In the genomic region with DNA sequence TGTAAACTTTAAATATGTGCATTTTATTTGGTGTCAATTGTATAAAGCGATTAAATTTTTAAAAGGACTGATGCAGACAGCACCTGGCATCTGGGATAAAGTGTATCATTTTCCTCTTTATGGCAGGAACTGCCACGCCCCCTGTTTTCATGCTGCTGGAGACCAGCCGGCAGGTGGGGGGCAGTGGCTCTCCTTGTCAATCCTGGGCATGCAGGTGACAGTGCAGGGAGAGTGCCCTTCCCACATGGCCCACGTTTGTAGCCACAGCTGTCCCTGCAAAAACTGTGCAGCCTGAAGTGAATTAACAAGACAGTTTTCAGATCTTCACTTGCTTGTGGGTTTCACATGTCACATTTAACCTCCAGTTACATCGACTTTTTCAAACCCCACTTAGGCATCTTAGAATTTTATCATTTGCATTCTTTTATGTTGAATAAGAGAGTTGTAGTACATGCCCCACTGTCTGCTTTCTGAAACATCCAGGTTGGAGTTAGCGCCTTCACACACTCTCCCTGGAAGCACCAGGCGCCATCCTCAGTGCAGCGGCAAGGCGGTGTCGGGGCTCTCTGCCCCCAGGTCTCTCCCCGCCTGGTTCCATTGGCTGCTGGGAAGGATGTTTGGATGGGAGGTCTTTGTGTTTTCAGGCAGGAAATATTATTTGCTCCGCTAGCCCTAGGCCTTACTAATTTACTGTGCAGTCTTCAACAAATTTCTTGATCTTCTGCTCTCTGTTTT, we compare ENCODE assay signal across 8 cellular contexts.
DNase-seq lines count a peak whose midpoint lies in the region; TF ChIP-seq lines count a peak whose summit lies in the region.
"Not testable (repeated sequence)": the region's sequence is repeated elsewhere in the genome, so short reads cannot be mapped to it uniquely, and the experiment has no call there.

No MANE protein-coding gene starts in this region.

- H2AK5ac ChIP-seq in trophoblast cell (ENCODE audit: low read length), result not testable (repeated sequence)

- H4K12ac ChIP-seq in trophoblast cell (ENCODE audit: low read depth, low read length), result not testable (repeated sequence)

- DNase-seq in DMS 273 (lab: John Stamatoyannopoulos, UW; ENCODE audit: unreplicated experiment), result peak; percentile 9
- DNase-seq in NCI-H1105 (lab: John Stamatoyannopoulos, UW), result peak; percentile 28
- peak; percentile 59 to 86 for DNase-seq in NCI-H2081 (lab: John Stamatoyannopoulos, UW)
- DNase-seq in NCI-H2171 treated with DMSO at 0.1 percent for 48 hours (lab: John Stamatoyannopoulos, UW), result peak; percentile 10
- peak; percentile 75 for DNase-seq in NCI-H69 (lab: John Stamatoyannopoulos, UW)
- peak; percentile 17 to 57 for DNase-seq in SHP77 (lab: John Stamatoyannopoulos, UW)
- peak; percentile 44 for DNase-seq in choroid plexus epithelial cell (ENCODE audit: low read depth)
- DNase-seq in trophoblast cell, result peak; percentile 3 to 44

- H4K8ac ChIP-seq in trophoblast cell (ENCODE audit: low read depth, low read length), result not testable (repeated sequence)

- H3K18ac ChIP-seq in trophoblast cell (ENCODE audit: low read length), result not testable (repeated sequence)

- not testable (repeated sequence) for H3K27ac ChIP-seq in trophoblast cell (ENCODE audit: low read depth, low read length)

- H3K79me1 ChIP-seq in trophoblast cell (ENCODE audit: low read length), result not testable (repeated sequence)

- H2BK12ac ChIP-seq in trophoblast cell (ENCODE audit: low read length), result not testable (repeated sequence)

- not testable (repeated sequence) for H4K91ac ChIP-seq in trophoblast cell (ENCODE audit: low read depth, low read length)

- H3K36me3 ChIP-seq in trophoblast cell (ENCODE audit: control insufficient read depth in 1 of 2, insufficient read depth in 2 of 2, low read length in 2 of 2), result peaks cover 8 to 16% of the 10 kb centered on the region in 2 experiments

- not testable (repeated sequence) for H2BK120ac ChIP-seq in trophoblast cell (ENCODE audit: insufficient read depth, low read length, poor library complexity)

- not testable (repeated sequence) for H3K4ac ChIP-seq in trophoblast cell (ENCODE audit: low read depth, low read length)

- H3K79me2 ChIP-seq in trophoblast cell (ENCODE audit: control insufficient read depth, insufficient read depth, low read length, poor library complexity), result not testable (repeated sequence)

- not testable (repeated sequence) for H3K23ac ChIP-seq in trophoblast cell (ENCODE audit: low read length)

- not testable (repeated sequence) for H3K4me2 ChIP-seq in trophoblast cell (ENCODE audit: low read length)

- TF ChIP-seq CTCF in choroid plexus epithelial cell (conservative IDR thresholded peaks at IDR 0.05; ENCODE audit: low read depth, low read length), result not testable (repeated sequence)

- not testable (repeated sequence) for H3K4me1 ChIP-seq in trophoblast cell (ENCODE audit: control insufficient read depth in 1 of 2, insufficient read depth in 2 of 2, low read length in 2 of 2)

- H3K9ac ChIP-seq in trophoblast cell (ENCODE audit: low read length), result not testable (repeated sequence)

- not testable (repeated sequence) for H2AFZ ChIP-seq in trophoblast cell (ENCODE audit: insufficient read depth, low read length, poor library complexity)

- not testable (repeated sequence) for H3K4me3 ChIP-seq in choroid plexus epithelial cell (ENCODE audit: low read depth, low read length); trophoblast cell (ENCODE audit: low read depth, low read length)

- H3K9me3 ChIP-seq in trophoblast cell (ENCODE audit: insufficient read depth, low read depth, low read length), result not testable (repeated sequence)

- no CpG with 5 or more reads among the region's 12 CpGs for WGBS in trophoblast cell (ENCODE audit: extremely low coverage, insufficient coverage, insufficient read length)

- H2BK5ac ChIP-seq in trophoblast cell (ENCODE audit: low read depth, low read length, poor library complexity), result not testable (repeated sequence)

- H3K14ac ChIP-seq in trophoblast cell (ENCODE audit: low read length), result not testable (repeated sequence)

- not testable (repeated sequence) for H3K27me3 ChIP-seq in trophoblast cell (ENCODE audit: insufficient read depth, low read length)

Comparison
In these comparisons a context has a peak if more than half of its experiments do, and no peak if none do; other contexts are left out.
1. DNase-seq: peak in every context shown above with its lines; median percentile 75 in NCI-H69; 72 in NCI-H2081; 44 in choroid plexus epithelial cell; 37 in SHP77; 28 in NCI-H1105; 24 in trophoblast cell; 10 in NCI-H2171 treated with DMSO at 0.1 percent for 48 hours; 9 in DMS 273.